Comparison of ENCODE assay signal across 27 cellular contexts in the genomic region with DNA sequence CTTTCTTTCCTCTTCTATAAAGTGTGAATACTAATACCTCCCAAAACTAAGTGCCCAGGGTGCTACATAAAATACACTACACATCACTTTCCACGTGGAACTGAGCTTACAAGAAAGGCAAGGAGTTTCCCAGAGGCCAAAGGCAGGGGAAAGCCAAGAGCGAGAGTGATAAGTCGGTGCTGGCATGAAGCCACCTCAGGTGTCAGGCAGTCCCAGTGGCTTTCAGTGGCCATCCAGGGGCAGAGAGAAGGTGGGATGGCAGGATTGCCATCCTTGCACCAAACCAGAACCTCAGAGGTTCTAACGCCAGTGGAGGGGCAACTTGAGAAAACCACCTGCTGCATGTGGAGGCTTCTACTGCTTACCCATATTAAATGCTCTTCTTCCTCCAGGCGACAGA.
DNase-seq lines count a peak whose midpoint lies in the region; ATAC-seq and TF ChIP-seq lines count a peak whose summit lies in the region.
"Had no signal": no experiment of that assay in that cellular context is flagged by ENCODE, and none has a peak within 500 bp of the region (broad histone marks: within the 10 kb centered on the region; RNA-seq: fewer than 3 reads in every experiment).

No MANE protein-coding gene starts in this region.

- no peak overlapping the region for H3K4me2 ChIP-seq in MM.1S (ENCODE audit: low read depth, low read length)
- H3K4me2 ChIP-seq: KMS-11 had no signal

- H3K79me2 ChIP-seq in MM.1S (ENCODE audit: low read length): no peaks in the 10 kb centered on the region

- no peaks in the 10 kb centered on the region for H3K9me3 ChIP-seq in MM.1S (replicated peaks; ENCODE audit: insufficient read depth, low read length)
- H3K9me3 ChIP-seq: neutrophil had no signal

- H3K4me3 Mint-ChIP-seq in activated naive CD4-positive, alpha-beta T cell treated with anti-CD3 and anti-CD28 coated beads, Interleukin-2, amount 10 ng/mL, durations not matched to agents 7 days and 5 days: no peak overlapping the region
- H3K4me3 Mint-ChIP-seq: activated CD4-positive, alpha-beta T cell treated with anti-CD3 and anti-CD28 coated beads, Interleukin-2, amount 10 ng/mL, durations not matched to agents 7 days and 5 days; activated naive CD4-positive, alpha-beta T cell treated with anti-CD3 and anti-CD28 coated beads for 36 hours; dendritic cell treated with granulocyte-macrophage colony-stimulating factor and Interleukin-4, amounts not matched to agents 40 ng/mL and 50 ng/mL, for 4 days; HFFc6; memory B cell; T-helper 17 cell had no signal

- peaks cover 4% of the 10 kb centered on the region for H3K9me3 Mint-ChIP-seq in activated naive CD4-positive, alpha-beta T cell treated with anti-CD3 and anti-CD28 coated beads, Interleukin-2, amount 10 ng/mL, durations not matched to agents 7 days and 5 days
- H3K9me3 Mint-ChIP-seq: activated CD4-positive, alpha-beta T cell treated with anti-CD3 and anti-CD28 coated beads, Interleukin-2, amount 10 ng/mL, durations not matched to agents 7 days and 5 days; HFFc6 had no signal

- H3K4me3 ChIP-seq in coronary artery: no peak overlapping the region
- no peak overlapping the region for H3K4me3 ChIP-seq in MM.1S (ENCODE audit: low read length)
- H3K4me3 ChIP-seq: cardiac muscle cell, SK-N-MC, thoracic aorta had no signal

- no peak for ATAC-seq in omental fat pad (ENCODE audit: low FRiP score)
- ATAC-seq in HG02981 (IDR thresholded peaks at IDR 0.05; ENCODE audit: unreplicated experiment): no peak
- ATAC-seq: T-helper 17 cell had no signal

- H3K27me3 Mint-ChIP-seq in activated naive CD4-positive, alpha-beta T cell treated with anti-CD3 and anti-CD28 coated beads, Interleukin-2, amount 10 ng/mL, durations not matched to agents 7 days and 5 days: peaks cover 22% of the 10 kb centered on the region

- H3K9me2 ChIP-seq in MM.1S (replicated peaks; ENCODE audit: insufficient read depth, low read length): no peaks in the 10 kb centered on the region

- H3K9ac ChIP-seq in MM.1S (ENCODE audit: low read length): no peak overlapping the region
- H3K9ac ChIP-seq: KMS-11 had no signal

- H3K36me3 Mint-ChIP-seq in activated naive CD4-positive, alpha-beta T cell treated with anti-CD3 and anti-CD28 coated beads, Interleukin-2, amount 10 ng/mL, durations not matched to agents 7 days and 5 days: no peaks in the 10 kb centered on the region
- H3K36me3 Mint-ChIP-seq: memory B cell had no signal

- H3K4me1 ChIP-seq in MM.1S (ENCODE audit: low read length): no peaks in the 10 kb centered on the region

- no peaks in the 10 kb centered on the region for H3K36me3 ChIP-seq in MM.1S (replicated peaks; ENCODE audit: insufficient read depth, low read length)
- H3K36me3 ChIP-seq: cardiac muscle cell, neutrophil, thoracic aorta had no signal

- no peak overlapping the region for H3K27ac ChIP-seq in coronary artery
- H3K27ac ChIP-seq in MM.1S (ENCODE audit: low read length): no peak overlapping the region
- H3K27ac ChIP-seq: cardiac muscle cell, KMS-11, neutrophil, SK-N-MC had no signal

- H3K4me1 Mint-ChIP-seq in activated naive CD4-positive, alpha-beta T cell treated with anti-CD3 and anti-CD28 coated beads, Interleukin-2, amount 10 ng/mL, durations not matched to agents 7 days and 5 days: no peaks in the 10 kb centered on the region
- H3K4me1 Mint-ChIP-seq: activated CD4-positive, alpha-beta T cell treated with anti-CD3 and anti-CD28 coated beads, Interleukin-2, amount 10 ng/mL, durations not matched to agents 7 days and 5 days; memory B cell had no signal

- CTCF ChIA-PET in activated naive CD4-positive, alpha-beta T cell treated with anti-CD3 and anti-CD28 coated beads, Interleukin-2, amount 10 ng/mL, durations not matched to agents 7 days and 5 days (lab: Charles Lee): no interaction called here

- H3K27ac Mint-ChIP-seq in activated naive CD4-positive, alpha-beta T cell treated with anti-CD3 and anti-CD28 coated beads, Interleukin-2, amount 10 ng/mL, durations not matched to agents 7 days and 5 days: no peak overlapping the region
- H3K27ac Mint-ChIP-seq: activated CD4-positive, alpha-beta T cell treated with anti-CD3 and anti-CD28 coated beads, Interleukin-2, amount 10 ng/mL, durations not matched to agents 7 days and 5 days; activated naive CD4-positive, alpha-beta T cell treated with anti-CD3 and anti-CD28 coated beads for 36 hours; dendritic cell treated with granulocyte-macrophage colony-stimulating factor and Interleukin-4, amounts not matched to agents 40 ng/mL and 50 ng/mL, for 4 days; HFFc6; memory B cell; T-helper 17 cell had no signal

- H3K27me3 ChIP-seq in MM.1S (replicated peaks; ENCODE audit: insufficient read depth, low read length): peaks cover 48% of the 10 kb centered on the region
- H3K27me3 ChIP-seq: cardiac muscle cell, neutrophil had no signal

- no peaks in the 10 kb centered on the region for H3F3A ChIP-seq in MM.1S (ENCODE audit: insufficient read depth, low read length)

- TF ChIP-seq CTCF in coronary artery (IDR thresholded peaks at IDR 0.05) (no peak), omental fat pad (IDR thresholded peaks at IDR 0.05) (no peak), MM.1S (IDR thresholded peaks at IDR 0.05; ENCODE audit: low read length) (no peak)

- DNase-seq in activated naive CD4-positive, alpha-beta T cell treated with anti-CD3 and anti-CD28 coated beads, Interleukin-2, amount 50 U/mL, for 16 hours: peak; percentile 1
- no peak for DNase-seq in activated naive CD4-positive, alpha-beta T cell treated with anti-CD3 and anti-CD28 coated beads, Interleukin-2, amount 10 ng/mL, durations not matched to agents 7 days and 5 days
- peak; percentile 38 for DNase-seq in coronary artery (ENCODE audit: low spot score)
- DNase-seq in omental fat pad (ENCODE audit: low spot score): peak; percentile 18
- DNase-seq in ureter (ENCODE audit: low spot score): peak; percentile 38
- no peak for DNase-seq in MM.1S
- DNase-seq in AG20443 (ENCODE audit: low spot score): no peak
- DNase-seq: 8988T; activated CD4-positive, alpha-beta T cell treated with anti-CD3 and anti-CD28 coated beads, Interleukin-2, amount 10 ng/mL, durations not matched to agents 7 days and 5 days; activated naive CD4-positive, alpha-beta T cell treated with anti-CD3 and anti-CD28 coated beads for 36 hours; AML-193; GDM1; NCI-H1436 treated with DMSO at 0.1 percent for 48 hours; NCI-H446 treated with DMSO at 0.1 percent for 48 hours; NK-92 treated with Interleukin-12 subunit alpha and Interleukin-12 subunit beta, amount 100 ng/mL, for 24 hours; retina; stimulated activated naive CD4-positive, alpha-beta T cell treated with Interleukin-2 at 50 U/mL for 16 hours had no signal

- no peaks in the 10 kb centered on the region for H4K20me1 ChIP-seq in MM.1S (ENCODE audit: insufficient read depth, low read length)

- H2AFZ ChIP-seq in MM.1S (ENCODE audit: low read length): no peak overlapping the region

Comparison
In these comparisons a context has a peak if more than half of its experiments do, and no peak if none do; other contexts are left out.
1. DNase-seq: peak in activated naive CD4-positive, alpha-beta T cell treated with anti-CD3 and anti-CD28 coated beads, Interleukin-2, amount 50 U/mL, for 16 hours (single experiment), coronary artery (single experiment), omental fat pad (single experiment) and ureter (single experiment); none in activated naive CD4-positive, alpha-beta T cell treated with anti-CD3 and anti-CD28 coated beads, Interleukin-2, amount 10 ng/mL, durations not matched to agents 7 days and 5 days (single experiment), MM.1S (single experiment) and AG20443 (single experiment).